9 cellular contexts compared by ENCODE assay signal in the genomic region with DNA sequence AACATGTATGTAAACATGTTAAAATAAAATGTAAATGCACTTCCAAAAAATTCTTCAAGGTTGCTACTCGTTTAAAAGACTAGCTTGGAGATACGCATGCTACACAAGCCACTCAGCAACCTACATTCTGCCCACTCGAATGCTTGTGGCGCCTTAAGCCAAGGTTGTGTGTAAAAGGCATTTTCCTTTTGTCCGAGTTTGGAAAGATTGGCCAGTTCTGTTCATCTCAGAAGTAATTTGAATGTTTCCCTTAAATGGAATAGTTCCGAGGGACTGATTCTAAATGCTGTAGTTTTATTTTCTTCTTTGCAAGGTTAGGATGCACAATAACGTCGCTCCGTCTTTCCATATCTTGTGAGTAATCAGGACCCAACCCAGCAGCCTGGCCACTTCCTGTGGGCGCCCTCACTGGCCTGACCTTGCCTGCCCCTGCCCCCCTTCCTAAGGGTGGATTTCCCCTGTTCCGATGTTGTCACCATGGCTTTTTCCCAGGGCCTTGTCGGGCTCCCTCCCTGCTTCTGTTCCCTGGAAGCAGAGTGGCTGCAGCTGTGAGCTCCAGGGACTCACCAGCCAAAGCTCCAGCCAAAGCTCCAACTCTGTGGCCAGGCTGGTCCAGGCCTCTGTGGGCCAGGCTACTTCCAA.
DNase-seq lines count a peak whose midpoint lies in the region; ATAC-seq, FAIRE-seq and TF ChIP-seq lines count a peak whose summit lies in the region.
"Had no signal": no experiment of that assay in that cellular context is flagged by ENCODE, and none has a peak within 500 bp of the region (broad histone marks: within the 10 kb centered on the region; RNA-seq: fewer than 3 reads in every experiment).

No MANE protein-coding gene starts in this region.

- CTCF ChIA-PET in activated naive CD4-positive, alpha-beta T cell treated with anti-CD3 and anti-CD28 coated beads for 36 hours (lab: Charles Lee): no interaction called here
- CTCF ChIA-PET in activated naive CD4-positive, alpha-beta T cell treated with anti-CD3 and anti-CD28 coated beads, Interleukin-2, amount 10 ng/mL, durations not matched to agents 7 days and 5 days (lab: Charles Lee): no interaction called here

- H3K9me3 Mint-ChIP-seq in activated naive CD4-positive, alpha-beta T cell treated with anti-CD3 and anti-CD28 coated beads for 36 hours: peaks cover 10% of the 10 kb centered on the region
- H3K9me3 Mint-ChIP-seq in activated naive CD4-positive, alpha-beta T cell treated with anti-CD3 and anti-CD28 coated beads, Interleukin-2, amount 10 ng/mL, durations not matched to agents 7 days and 5 days: peaks cover 4% of the 10 kb centered on the region
- H3K9me3 Mint-ChIP-seq in glutamatergic neuron (ENCODE audit: unreplicated experiment): no peaks in the 10 kb centered on the region

- peak overlapping the region; percentile 15 for H3K9ac ChIP-seq in mucosa of stomach (ENCODE audit: low read length)

- H3K36me3 ChIP-seq in mucosa of stomach (ENCODE audit: control insufficient read depth, insufficient read depth, low read length): no peaks in the 10 kb centered on the region

- no peak overlapping the region for H3K4me3 Mint-ChIP-seq in activated naive CD4-positive, alpha-beta T cell treated with anti-CD3 and anti-CD28 coated beads for 36 hours
- H3K4me3 Mint-ChIP-seq in activated naive CD4-positive, alpha-beta T cell treated with anti-CD3 and anti-CD28 coated beads, Interleukin-2, amount 10 ng/mL, durations not matched to agents 7 days and 5 days: no peak overlapping the region
- no peak overlapping the region for H3K4me3 Mint-ChIP-seq in glutamatergic neuron (ENCODE audit: unreplicated experiment)

- H3K4me1 Mint-ChIP-seq in activated naive CD4-positive, alpha-beta T cell treated with anti-CD3 and anti-CD28 coated beads for 36 hours (ENCODE audit: low read depth): peaks cover 4% of the 10 kb centered on the region
- H3K4me1 Mint-ChIP-seq in activated naive CD4-positive, alpha-beta T cell treated with anti-CD3 and anti-CD28 coated beads, Interleukin-2, amount 10 ng/mL, durations not matched to agents 7 days and 5 days: peaks cover 6% of the 10 kb centered on the region
- H3K4me1 Mint-ChIP-seq in glutamatergic neuron (ENCODE audit: low read depth, unreplicated experiment): peaks cover 3% of the 10 kb centered on the region

- H3K27me3 Mint-ChIP-seq in activated naive CD4-positive, alpha-beta T cell treated with anti-CD3 and anti-CD28 coated beads for 36 hours (ENCODE audit: low read depth): peaks cover 9% of the 10 kb centered on the region
- H3K27me3 Mint-ChIP-seq in activated naive CD4-positive, alpha-beta T cell treated with anti-CD3 and anti-CD28 coated beads, Interleukin-2, amount 10 ng/mL, durations not matched to agents 7 days and 5 days: peaks cover 25% of the 10 kb centered on the region
- peaks cover 2% of the 10 kb centered on the region for H3K27me3 Mint-ChIP-seq in glutamatergic neuron (ENCODE audit: unreplicated experiment)

- no peaks in the 10 kb centered on the region for H3K9me3 ChIP-seq in mucosa of stomach (ENCODE audit: control insufficient read depth, low read length)

- intact Hi-C loops in activated naive CD4-positive, alpha-beta T cell treated with anti-CD3 and anti-CD28 coated beads for 36 hours (cut with micrococcal nuclease): no loop called here

- H3K27me3 ChIP-seq in mucosa of stomach (ENCODE audit: control insufficient read depth, insufficient read depth, low read length): no peaks in the 10 kb centered on the region
- H3K27me3 ChIP-seq: BLaER1 treated with 17β-estradiol and CSF1 and Interleukin-3, amounts not matched to agents 10 nM and 100 nM had no signal

- peaks cover 1% of the 10 kb centered on the region for H3K36me3 Mint-ChIP-seq in activated naive CD4-positive, alpha-beta T cell treated with anti-CD3 and anti-CD28 coated beads for 36 hours (ENCODE audit: low read depth)
- H3K36me3 Mint-ChIP-seq in activated naive CD4-positive, alpha-beta T cell treated with anti-CD3 and anti-CD28 coated beads, Interleukin-2, amount 10 ng/mL, durations not matched to agents 7 days and 5 days: no peaks in the 10 kb centered on the region
- peaks cover 10% of the 10 kb centered on the region for H3K36me3 Mint-ChIP-seq in glutamatergic neuron (ENCODE audit: unreplicated experiment)

- ATAC-seq in GM18861 (IDR thresholded peaks at IDR 0.05; ENCODE audit: unreplicated experiment): no peak

- TF ChIP-seq CTCF in epithelial cell of esophagus (IDR thresholded peaks at IDR 0.05; ENCODE audit: insufficient read depth, low read depth, low read length, missing control alignments) (no peak), glutamatergic neuron (IDR thresholded peaks at IDR 0.05; ENCODE audit: partially characterized antibody, unreplicated experiment) (no peak)

- H3K4me3 ChIP-seq in epithelial cell of esophagus (ENCODE audit: low read length): no peak overlapping the region
- no peak overlapping the region for H3K4me3 ChIP-seq in mucosa of stomach (ENCODE audit: low read length)
- H3K4me3 ChIP-seq: BLaER1 treated with 17β-estradiol and CSF1 and Interleukin-3, amounts not matched to agents 10 nM and 100 nM had no signal

- peaks cover 19% of the 10 kb centered on the region for H3K4me1 ChIP-seq in mucosa of stomach (ENCODE audit: control insufficient read depth, insufficient read depth, low read length)

- no peak overlapping the region for H3K27ac Mint-ChIP-seq in activated naive CD4-positive, alpha-beta T cell treated with anti-CD3 and anti-CD28 coated beads for 36 hours
- no peak overlapping the region for H3K27ac Mint-ChIP-seq in activated naive CD4-positive, alpha-beta T cell treated with anti-CD3 and anti-CD28 coated beads, Interleukin-2, amount 10 ng/mL, durations not matched to agents 7 days and 5 days
- H3K27ac Mint-ChIP-seq in glutamatergic neuron (ENCODE audit: unreplicated experiment): no peak overlapping the region

- peak; percentile 18 for DNase-seq in activated naive CD4-positive, alpha-beta T cell treated with anti-CD3 and anti-CD28 coated beads for 36 hours
- DNase-seq in activated naive CD4-positive, alpha-beta T cell treated with anti-CD3 and anti-CD28 coated beads, Interleukin-2, amount 10 ng/mL, durations not matched to agents 7 days and 5 days: no peak
- peak; percentile 52 for DNase-seq in epithelial cell of esophagus (ENCODE audit: low read depth)
- peak; percentile 73 for DNase-seq in urothelium cell line (ENCODE audit: low spot score)
- DNase-seq in glutamatergic neuron: no peak
- no peak for DNase-seq in GM19239 (ENCODE audit: insufficient read length, low spot score)

- FAIRE-seq in urothelium cell line (lab: Jason Lieb, UNC) (no peak), GM19239 (lab: Jason Lieb, UNC) (no peak)

Comparison
In these comparisons a context has a peak if more than half of its experiments do, and no peak if none do; other contexts are left out.
1. DNase-seq: peak in activated naive CD4-positive, alpha-beta T cell treated with anti-CD3 and anti-CD28 coated beads for 36 hours (single experiment), epithelial cell of esophagus (single experiment) and urothelium cell line (single experiment); none in activated naive CD4-positive, alpha-beta T cell treated with anti-CD3 and anti-CD28 coated beads, Interleukin-2, amount 10 ng/mL, durations not matched to agents 7 days and 5 days (single experiment), glutamatergic neuron (single experiment) and GM19239 (single experiment).